In the genomic region with DNA sequence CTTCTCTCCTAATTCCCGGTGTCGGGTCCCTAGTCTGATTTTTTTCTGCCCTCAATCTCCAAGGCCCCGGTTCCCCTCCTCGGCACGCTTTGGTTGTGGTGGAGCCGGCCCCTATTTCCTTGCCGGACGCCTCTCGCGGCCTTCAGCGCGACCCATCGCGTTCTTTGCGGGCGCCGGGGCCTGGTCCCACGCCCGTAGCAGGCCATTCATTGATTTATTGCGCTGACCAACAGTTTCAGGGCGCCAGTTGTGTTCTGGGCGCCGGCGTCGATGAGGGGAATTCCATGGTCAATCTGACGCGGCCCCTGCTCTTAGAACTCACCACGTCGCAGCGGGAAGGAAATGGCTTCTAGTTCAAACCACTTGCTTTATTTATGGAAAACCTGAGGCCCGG, we compare ENCODE assay signal across 1 cellular context.
TF ChIP-seq lines count a peak whose summit lies in the region.

No MANE protein-coding gene starts in this region.

TF ChIP-seq in HepG2, 621 proteins besides CTCF, POLR2A, EP300 and RAD21 (continued from another document and continues in another):
- no peak for TF ChIP-seq ZSCAN21 (CRISPR knock-in tag; IDR thresholded peaks at IDR 0.05; ENCODE audit: borderline replicate concordance)
- no peak for TF ChIP-seq FLYWCH1 (CRISPR knock-in tag; IDR thresholded peaks at IDR 0.05)
- peak; percentile 73; the same call in 1 of the 2 replicates for TF ChIP-seq SIN3A (IDR thresholded peaks at IDR 0.05; ENCODE audit: borderline replicate concordance, low read depth, low read length)
- TF ChIP-seq ZNF180 (CRISPR knock-in tag; IDR thresholded peaks at IDR 0.05; ENCODE audit: borderline replicate concordance, low read depth) = no peak
- no peak for TF ChIP-seq GABPA (IDR thresholded peaks at IDR 0.05; ENCODE audit: low read depth, low read length)
- no peak for TF ChIP-seq GABPA (CRISPR knock-in tag; IDR thresholded peaks at IDR 0.05; ENCODE audit: low read depth)
- TF ChIP-seq HNRNPH1 (optimal IDR thresholded peaks at IDR 0.05; ENCODE audit: low read depth, low read length) = no peak
- TF ChIP-seq ZNF790 (CRISPR knock-in tag; IDR thresholded peaks at IDR 0.05; ENCODE audit: borderline replicate concordance) = no peak
- peak; percentile 2; the same call in 1 of the 2 replicates for TF ChIP-seq SOX13 (IDR thresholded peaks at IDR 0.05)
- TF ChIP-seq SOX13 (CRISPR knock-in tag; conservative IDR thresholded peaks at IDR 0.05 in 1 of 2, IDR thresholded peaks at IDR 0.05 in 1 of 2) = no peak
- TF ChIP-seq ZNF124 (CRISPR knock-in tag; IDR thresholded peaks at IDR 0.05) = no peak
- no peak for TF ChIP-seq ZNF30 (CRISPR knock-in tag; IDR thresholded peaks at IDR 0.05)
- no peak for TF ChIP-seq ZNF224 (CRISPR knock-in tag; IDR thresholded peaks at IDR 0.05)
- TF ChIP-seq ZNF614 (CRISPR knock-in tag; IDR thresholded peaks at IDR 0.05; ENCODE audit: borderline replicate concordance) = no peak
- no peak for TF ChIP-seq ZSCAN20 (CRISPR knock-in tag; IDR thresholded peaks at IDR 0.05; ENCODE audit: borderline replicate concordance)
- TF ChIP-seq ZFP90 (CRISPR knock-in tag; IDR thresholded peaks at IDR 0.05; ENCODE audit: borderline replicate concordance) = no peak
- TF ChIP-seq GZF1 (CRISPR knock-in tag; IDR thresholded peaks at IDR 0.05) = no peak; the same call in 1 of the 2 replicates
- no peak for TF ChIP-seq NFE2 (CRISPR knock-in tag; IDR thresholded peaks at IDR 0.05)
- TF ChIP-seq ZNF788 (CRISPR knock-in tag; IDR thresholded peaks at IDR 0.05; ENCODE audit: borderline replicate concordance) = no peak
- TF ChIP-seq TEAD3 (CRISPR knock-in tag; optimal IDR thresholded peaks at IDR 0.05; ENCODE audit: borderline replicate concordance) = no peak
- TF ChIP-seq MIXL1 (CRISPR knock-in tag; IDR thresholded peaks at IDR 0.05) = 0 out of 2 replicates have a peak, but pooled peaks have one; percentile 18
- TF ChIP-seq SALL1 (CRISPR knock-in tag; IDR thresholded peaks at IDR 0.05) = no peak
- TF ChIP-seq, protein P1, sequence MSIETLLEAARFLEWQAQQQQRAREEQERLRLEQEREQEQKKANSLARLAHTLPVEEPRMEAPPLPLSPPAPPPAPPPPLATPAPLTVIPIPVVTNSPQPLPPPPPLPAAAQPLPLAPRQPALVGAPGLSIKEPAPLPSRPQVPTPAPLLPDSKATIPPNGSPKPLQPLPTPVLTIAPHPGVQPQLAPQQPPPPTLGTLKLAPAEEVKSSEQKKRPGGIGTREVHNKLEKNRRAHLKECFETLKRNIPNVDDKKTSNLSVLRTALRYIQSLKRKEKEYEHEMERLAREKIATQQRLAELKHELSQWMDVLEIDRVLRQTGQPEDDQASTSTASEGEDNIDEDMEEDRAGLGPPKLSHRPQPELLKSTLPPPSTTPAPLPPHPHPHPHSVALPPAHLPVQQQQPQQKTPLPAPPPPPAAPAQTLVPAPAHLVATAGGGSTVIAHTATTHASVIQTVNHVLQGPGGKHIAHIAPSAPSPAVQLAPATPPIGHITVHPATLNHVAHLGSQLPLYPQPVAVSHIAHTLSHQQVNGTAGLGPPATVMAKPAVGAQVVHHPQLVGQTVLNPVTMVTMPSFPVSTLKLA (IDR thresholded peaks at IDR 0.05) = no peak
- no peak for TF ChIP-seq ZNF33A (CRISPR knock-in tag; IDR thresholded peaks at IDR 0.05; ENCODE audit: borderline replicate concordance)
- no peak for TF ChIP-seq FOXK1 (CRISPR knock-in tag; IDR thresholded peaks at IDR 0.05; ENCODE audit: borderline replicate concordance, low read depth)
- no peak for TF ChIP-seq PHF21A (CRISPR knock-in tag; IDR thresholded peaks at IDR 0.05)
- no peak for TF ChIP-seq ZNF839 (CRISPR knock-in tag; IDR thresholded peaks at IDR 0.05; ENCODE audit: borderline replicate concordance)
- 0 out of 2 replicates have a peak, but pooled peaks have one; percentile 39 for TF ChIP-seq ZNF12 (CRISPR knock-in tag; IDR thresholded peaks at IDR 0.05)
- TF ChIP-seq IRF2 (CRISPR knock-in tag; IDR thresholded peaks at IDR 0.05) = no peak
- TF ChIP-seq ZNF547 (CRISPR knock-in tag; IDR thresholded peaks at IDR 0.05) = no peak
- TF ChIP-seq CENPX (CRISPR knock-in tag; IDR thresholded peaks at IDR 0.05) = no peak
- TF ChIP-seq GFI1 (CRISPR knock-in tag; IDR thresholded peaks at IDR 0.05; ENCODE audit: borderline replicate concordance) = no peak
- no peak for TF ChIP-seq SMAD1 (CRISPR knock-in tag; IDR thresholded peaks at IDR 0.05; ENCODE audit: borderline replicate concordance, low read depth)
- TF ChIP-seq TBL1XR1 (IDR thresholded peaks at IDR 0.05; ENCODE audit: borderline replicate concordance, low read length, partially characterized antibody) = no peak
- TF ChIP-seq, protein P2, sequence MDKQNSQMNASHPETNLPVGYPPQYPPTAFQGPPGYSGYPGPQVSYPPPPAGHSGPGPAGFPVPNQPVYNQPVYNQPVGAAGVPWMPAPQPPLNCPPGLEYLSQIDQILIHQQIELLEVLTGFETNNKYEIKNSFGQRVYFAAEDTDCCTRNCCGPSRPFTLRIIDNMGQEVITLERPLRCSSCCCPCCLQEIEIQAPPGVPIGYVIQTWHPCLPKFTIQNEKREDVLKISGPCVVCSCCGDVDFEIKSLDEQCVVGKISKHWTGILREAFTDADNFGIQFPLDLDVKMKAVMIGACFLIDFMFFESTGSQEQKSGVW (CRISPR knock-in tag; IDR thresholded peaks at IDR 0.05; ENCODE audit: borderline replicate concordance) = no peak; the same call in 1 of the 2 replicates
- TF ChIP-seq ZNF44 (CRISPR knock-in tag; IDR thresholded peaks at IDR 0.05) = 0 out of 2 replicates have a peak, but pooled peaks have one; percentile 19
- TF ChIP-seq SP1 (IDR thresholded peaks at IDR 0.05) = no peak
- no peak for TF ChIP-seq SP1 (CRISPR knock-in tag; IDR thresholded peaks at IDR 0.05)
- TF ChIP-seq, protein P3, sequence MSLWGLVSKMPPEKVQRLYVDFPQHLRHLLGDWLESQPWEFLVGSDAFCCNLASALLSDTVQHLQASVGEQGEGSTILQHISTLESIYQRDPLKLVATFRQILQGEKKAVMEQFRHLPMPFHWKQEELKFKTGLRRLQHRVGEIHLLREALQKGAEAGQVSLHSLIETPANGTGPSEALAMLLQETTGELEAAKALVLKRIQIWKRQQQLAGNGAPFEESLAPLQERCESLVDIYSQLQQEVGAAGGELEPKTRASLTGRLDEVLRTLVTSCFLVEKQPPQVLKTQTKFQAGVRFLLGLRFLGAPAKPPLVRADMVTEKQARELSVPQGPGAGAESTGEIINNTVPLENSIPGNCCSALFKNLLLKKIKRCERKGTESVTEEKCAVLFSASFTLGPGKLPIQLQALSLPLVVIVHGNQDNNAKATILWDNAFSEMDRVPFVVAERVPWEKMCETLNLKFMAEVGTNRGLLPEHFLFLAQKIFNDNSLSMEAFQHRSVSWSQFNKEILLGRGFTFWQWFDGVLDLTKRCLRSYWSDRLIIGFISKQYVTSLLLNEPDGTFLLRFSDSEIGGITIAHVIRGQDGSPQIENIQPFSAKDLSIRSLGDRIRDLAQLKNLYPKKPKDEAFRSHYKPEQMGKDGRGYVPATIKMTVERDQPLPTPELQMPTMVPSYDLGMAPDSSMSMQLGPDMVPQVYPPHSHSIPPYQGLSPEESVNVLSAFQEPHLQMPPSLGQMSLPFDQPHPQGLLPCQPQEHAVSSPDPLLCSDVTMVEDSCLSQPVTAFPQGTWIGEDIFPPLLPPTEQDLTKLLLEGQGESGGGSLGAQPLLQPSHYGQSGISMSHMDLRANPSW (CRISPR knock-in tag; IDR thresholded peaks at IDR 0.05; ENCODE audit: borderline replicate concordance) = no peak
- peak; percentile 20; the same call in 1 of the 2 replicates for TF ChIP-seq CREB1 (IDR thresholded peaks at IDR 0.05)
- no peak for TF ChIP-seq CREB1 (CRISPR knock-in tag; IDR thresholded peaks at IDR 0.05)
- TF ChIP-seq MED8 (CRISPR knock-in tag; IDR thresholded peaks at IDR 0.05; ENCODE audit: insufficient replicate concordance) = no peak
- TF ChIP-seq ZNF24 (IDR thresholded peaks at IDR 0.05) = no peak
- TF ChIP-seq, protein P4, sequence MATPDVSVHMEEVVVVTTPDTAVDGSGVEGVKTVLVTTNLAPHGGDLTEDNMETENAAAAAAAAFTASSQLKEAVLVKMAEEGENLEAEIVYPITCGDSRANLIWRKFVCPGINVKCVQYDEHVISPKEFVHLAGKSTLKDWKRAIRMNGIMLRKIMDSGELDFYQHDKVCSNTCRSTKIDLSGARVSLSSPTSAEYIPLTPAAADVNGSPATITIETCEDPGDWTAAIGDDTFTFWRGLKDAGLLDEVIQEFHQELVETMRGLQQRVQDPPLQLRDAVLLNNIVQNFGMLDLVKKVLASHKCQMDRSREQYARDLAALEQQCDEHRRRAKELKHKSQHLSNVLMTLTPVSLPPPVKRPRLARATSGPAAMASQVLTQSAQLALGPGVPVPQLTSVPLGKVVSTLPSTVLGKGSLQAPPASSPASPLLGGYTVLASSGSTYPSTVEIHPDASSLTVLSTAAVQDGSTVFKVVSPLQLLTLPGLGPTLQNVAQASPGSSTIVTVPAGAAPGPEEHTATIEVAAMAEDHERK (CRISPR knock-in tag; IDR thresholded peaks at IDR 0.05; ENCODE audit: low read depth) = no peak
- TF ChIP-seq CEBPG (CRISPR knock-in tag; IDR thresholded peaks at IDR 0.05) = no peak
- TF ChIP-seq CENPT (CRISPR knock-in tag; IDR thresholded peaks at IDR 0.05; ENCODE audit: low read depth) = no peak
- TF ChIP-seq, protein P5, sequence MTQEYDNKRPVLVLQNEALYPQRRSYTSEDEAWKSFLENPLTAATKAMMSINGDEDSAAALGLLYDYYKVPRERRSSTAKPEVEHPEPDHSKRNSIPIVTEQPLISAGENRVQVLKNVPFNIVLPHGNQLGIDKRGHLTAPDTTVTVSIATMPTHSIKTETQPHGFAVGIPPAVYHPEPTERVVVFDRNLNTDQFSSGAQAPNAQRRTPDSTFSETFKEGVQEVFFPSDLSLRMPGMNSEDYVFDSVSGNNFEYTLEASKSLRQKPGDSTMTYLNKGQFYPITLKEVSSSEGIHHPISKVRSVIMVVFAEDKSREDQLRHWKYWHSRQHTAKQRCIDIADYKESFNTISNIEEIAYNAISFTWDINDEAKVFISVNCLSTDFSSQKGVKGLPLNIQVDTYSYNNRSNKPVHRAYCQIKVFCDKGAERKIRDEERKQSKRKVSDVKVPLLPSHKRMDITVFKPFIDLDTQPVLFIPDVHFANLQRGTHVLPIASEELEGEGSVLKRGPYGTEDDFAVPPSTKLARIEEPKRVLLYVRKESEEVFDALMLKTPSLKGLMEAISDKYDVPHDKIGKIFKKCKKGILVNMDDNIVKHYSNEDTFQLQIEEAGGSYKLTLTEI (CRISPR knock-in tag; conservative IDR thresholded peaks at IDR 0.05) = no peak
- TF ChIP-seq, protein P6, sequence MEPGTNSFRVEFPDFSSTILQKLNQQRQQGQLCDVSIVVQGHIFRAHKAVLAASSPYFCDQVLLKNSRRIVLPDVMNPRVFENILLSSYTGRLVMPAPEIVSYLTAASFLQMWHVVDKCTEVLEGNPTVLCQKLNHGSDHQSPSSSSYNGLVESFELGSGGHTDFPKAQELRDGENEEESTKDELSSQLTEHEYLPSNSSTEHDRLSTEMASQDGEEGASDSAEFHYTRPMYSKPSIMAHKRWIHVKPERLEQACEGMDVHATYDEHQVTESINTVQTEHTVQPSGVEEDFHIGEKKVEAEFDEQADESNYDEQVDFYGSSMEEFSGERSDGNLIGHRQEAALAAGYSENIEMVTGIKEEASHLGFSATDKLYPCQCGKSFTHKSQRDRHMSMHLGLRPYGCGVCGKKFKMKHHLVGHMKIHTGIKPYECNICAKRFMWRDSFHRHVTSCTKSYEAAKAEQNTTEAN (CRISPR knock-in tag; conservative IDR thresholded peaks at IDR 0.05) = peak; percentile 52; the same call in 1 of the 2 replicates
- TF ChIP-seq ZNF101 (CRISPR knock-in tag; IDR thresholded peaks at IDR 0.05; ENCODE audit: borderline replicate concordance, low read depth) = no peak
- TF ChIP-seq NR2F1 (CRISPR knock-in tag; IDR thresholded peaks at IDR 0.05) = no peak
- TF ChIP-seq, protein P7, sequence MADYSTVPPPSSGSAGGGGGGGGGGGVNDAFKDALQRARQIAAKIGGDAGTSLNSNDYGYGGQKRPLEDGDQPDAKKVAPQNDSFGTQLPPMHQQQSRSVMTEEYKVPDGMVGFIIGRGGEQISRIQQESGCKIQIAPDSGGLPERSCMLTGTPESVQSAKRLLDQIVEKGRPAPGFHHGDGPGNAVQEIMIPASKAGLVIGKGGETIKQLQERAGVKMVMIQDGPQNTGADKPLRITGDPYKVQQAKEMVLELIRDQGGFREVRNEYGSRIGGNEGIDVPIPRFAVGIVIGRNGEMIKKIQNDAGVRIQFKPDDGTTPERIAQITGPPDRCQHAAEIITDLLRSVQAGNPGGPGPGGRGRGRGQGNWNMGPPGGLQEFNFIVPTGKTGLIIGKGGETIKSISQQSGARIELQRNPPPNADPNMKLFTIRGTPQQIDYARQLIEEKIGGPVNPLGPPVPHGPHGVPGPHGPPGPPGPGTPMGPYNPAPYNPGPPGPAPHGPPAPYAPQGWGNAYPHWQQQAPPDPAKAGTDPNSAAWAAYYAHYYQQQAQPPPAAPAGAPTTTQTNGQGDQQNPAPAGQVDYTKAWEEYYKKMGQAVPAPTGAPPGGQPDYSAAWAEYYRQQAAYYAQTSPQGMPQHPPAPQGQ (CRISPR knock-in tag; IDR thresholded peaks at IDR 0.05; ENCODE audit: borderline replicate concordance) = no peak
- no peak for TF ChIP-seq NPAS2 (CRISPR knock-in tag; IDR thresholded peaks at IDR 0.05; ENCODE audit: borderline replicate concordance)
- TF ChIP-seq RBM39 (IDR thresholded peaks at IDR 0.05; ENCODE audit: low read depth, low read length, poor library complexity, severe bottlenecking) = peak; percentile 45
- no peak for TF ChIP-seq NFYC (CRISPR knock-in tag; IDR thresholded peaks at IDR 0.05)
- TF ChIP-seq ZNF674 (CRISPR knock-in tag; IDR thresholded peaks at IDR 0.05; ENCODE audit: low read depth) = no peak
- TF ChIP-seq MEIS2 (CRISPR knock-in tag; IDR thresholded peaks at IDR 0.05) = peak; percentile 63; the same call in 1 of the 2 replicates
- TF ChIP-seq ZNF546 (CRISPR knock-in tag; conservative IDR thresholded peaks at IDR 0.05) = no peak
- TF ChIP-seq ZNF468 (CRISPR knock-in tag; IDR thresholded peaks at IDR 0.05) = 0 out of 2 replicates have a peak, but pooled peaks have one; percentile 24
- no peak; the same call in 1 of the 2 replicates for TF ChIP-seq ZSCAN9 (CRISPR knock-in tag; IDR thresholded peaks at IDR 0.05; ENCODE audit: borderline replicate concordance)
- TF ChIP-seq ZNF563 (CRISPR knock-in tag; IDR thresholded peaks at IDR 0.05) = no peak; the same call in 1 of the 2 replicates
- peak; percentile 11; the same call in 1 of the 2 replicates for TF ChIP-seq ISL2 (CRISPR knock-in tag; IDR thresholded peaks at IDR 0.05)
- no peak; the same call in 1 of the 2 replicates for TF ChIP-seq ZFP1 (CRISPR knock-in tag; IDR thresholded peaks at IDR 0.05)
- TF ChIP-seq ZNF83 (CRISPR knock-in tag; IDR thresholded peaks at IDR 0.05; ENCODE audit: borderline replicate concordance) = no peak
- TF ChIP-seq, protein P8, sequence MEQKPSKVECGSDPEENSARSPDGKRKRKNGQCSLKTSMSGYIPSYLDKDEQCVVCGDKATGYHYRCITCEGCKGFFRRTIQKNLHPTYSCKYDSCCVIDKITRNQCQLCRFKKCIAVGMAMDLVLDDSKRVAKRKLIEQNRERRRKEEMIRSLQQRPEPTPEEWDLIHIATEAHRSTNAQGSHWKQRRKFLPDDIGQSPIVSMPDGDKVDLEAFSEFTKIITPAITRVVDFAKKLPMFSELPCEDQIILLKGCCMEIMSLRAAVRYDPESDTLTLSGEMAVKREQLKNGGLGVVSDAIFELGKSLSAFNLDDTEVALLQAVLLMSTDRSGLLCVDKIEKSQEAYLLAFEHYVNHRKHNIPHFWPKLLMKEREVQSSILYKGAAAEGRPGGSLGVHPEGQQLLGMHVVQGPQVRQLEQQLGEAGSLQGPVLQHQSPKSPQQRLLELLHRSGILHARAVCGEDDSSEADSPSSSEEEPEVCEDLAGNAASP (CRISPR knock-in tag; IDR thresholded peaks at IDR 0.05; ENCODE audit: borderline replicate concordance) = no peak
- no peak for TF ChIP-seq MAFF (IDR thresholded peaks at IDR 0.05; ENCODE audit: low read depth, low read length)
- TF ChIP-seq ZNF451 (CRISPR knock-in tag; IDR thresholded peaks at IDR 0.05) = no peak
